In the genomic region with DNA sequence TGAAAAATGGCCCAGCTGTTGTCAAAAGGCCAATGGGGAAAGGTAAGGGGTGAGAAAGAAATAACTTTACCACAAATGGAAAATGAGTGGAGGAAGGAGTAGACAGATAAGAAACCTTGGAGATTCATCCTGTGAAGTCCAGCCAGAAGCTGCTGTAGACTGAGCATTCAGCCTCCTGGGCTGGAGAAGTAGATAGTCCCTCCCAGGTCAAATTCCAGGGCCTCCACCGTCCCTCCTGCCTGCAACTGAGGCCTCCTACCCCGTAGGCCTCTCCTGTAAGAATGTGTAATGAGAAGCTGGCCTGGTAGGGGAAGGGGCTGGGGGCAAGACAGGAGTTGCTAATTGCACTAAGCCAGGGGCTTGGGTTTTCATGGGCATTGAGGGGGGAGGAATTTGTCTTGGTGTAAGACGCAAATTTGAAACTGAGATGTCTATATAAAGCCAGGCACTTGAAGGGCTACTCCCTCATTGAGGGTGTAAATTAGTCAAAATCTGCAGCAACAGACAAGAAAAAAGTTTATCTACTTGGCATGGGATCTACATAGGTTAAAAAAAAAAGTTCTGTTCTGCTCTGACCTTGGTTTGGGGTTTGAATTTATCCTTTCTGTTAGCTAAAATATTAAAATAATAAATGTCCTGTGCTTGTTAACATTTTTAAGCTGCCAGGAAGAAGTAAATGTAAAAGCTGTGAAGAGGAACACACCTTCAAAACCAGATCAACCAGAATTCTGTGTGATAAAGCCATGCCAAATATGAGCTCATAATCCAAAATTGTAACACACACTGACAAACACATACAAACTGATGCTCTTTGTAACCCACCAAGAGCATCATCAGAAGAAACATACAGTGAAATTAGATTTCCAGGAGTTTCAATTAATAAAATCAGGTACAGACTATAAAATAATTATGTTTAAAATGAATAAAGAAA, we compare ENCODE assay signal across 1 cellular context.
TF ChIP-seq lines count a peak whose summit lies in the region.

No MANE protein-coding gene starts in this region.

TF ChIP-seq in SK-N-SH, 30 proteins besides CTCF, POLR2A, EP300 and RAD21 (continued from another document):
- TF ChIP-seq, protein P1, sequence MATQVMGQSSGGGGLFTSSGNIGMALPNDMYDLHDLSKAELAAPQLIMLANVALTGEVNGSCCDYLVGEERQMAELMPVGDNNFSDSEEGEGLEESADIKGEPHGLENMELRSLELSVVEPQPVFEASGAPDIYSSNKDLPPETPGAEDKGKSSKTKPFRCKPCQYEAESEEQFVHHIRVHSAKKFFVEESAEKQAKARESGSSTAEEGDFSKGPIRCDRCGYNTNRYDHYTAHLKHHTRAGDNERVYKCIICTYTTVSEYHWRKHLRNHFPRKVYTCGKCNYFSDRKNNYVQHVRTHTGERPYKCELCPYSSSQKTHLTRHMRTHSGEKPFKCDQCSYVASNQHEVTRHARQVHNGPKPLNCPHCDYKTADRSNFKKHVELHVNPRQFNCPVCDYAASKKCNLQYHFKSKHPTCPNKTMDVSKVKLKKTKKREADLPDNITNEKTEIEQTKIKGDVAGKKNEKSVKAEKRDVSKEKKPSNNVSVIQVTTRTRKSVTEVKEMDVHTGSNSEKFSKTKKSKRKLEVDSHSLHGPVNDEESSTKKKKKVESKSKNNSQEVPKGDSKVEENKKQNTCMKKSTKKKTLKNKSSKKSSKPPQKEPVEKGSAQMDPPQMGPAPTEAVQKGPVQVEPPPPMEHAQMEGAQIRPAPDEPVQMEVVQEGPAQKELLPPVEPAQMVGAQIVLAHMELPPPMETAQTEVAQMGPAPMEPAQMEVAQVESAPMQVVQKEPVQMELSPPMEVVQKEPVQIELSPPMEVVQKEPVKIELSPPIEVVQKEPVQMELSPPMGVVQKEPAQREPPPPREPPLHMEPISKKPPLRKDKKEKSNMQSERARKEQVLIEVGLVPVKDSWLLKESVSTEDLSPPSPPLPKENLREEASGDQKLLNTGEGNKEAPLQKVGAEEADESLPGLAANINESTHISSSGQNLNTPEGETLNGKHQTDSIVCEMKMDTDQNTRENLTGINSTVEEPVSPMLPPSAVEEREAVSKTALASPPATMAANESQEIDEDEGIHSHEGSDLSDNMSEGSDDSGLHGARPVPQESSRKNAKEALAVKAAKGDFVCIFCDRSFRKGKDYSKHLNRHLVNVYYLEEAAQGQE (IDR thresholded peaks at IDR 0.05; ENCODE audit: low read depth, low read length) = no peak
